In genomic region chr10:77723376-77723775, GRCh38 we compare ENCODE assay signal across 33 cellular contexts.
"Had no signal": no experiment of that assay in that cellular context is flagged by ENCODE, and none has a peak within 500 bp of the region (broad histone marks: within the 10 kb centered on the region; RNA-seq: fewer than 3 reads in every experiment).

No MANE protein-coding gene starts in this region.

- H3K4me3 Mint-ChIP-seq: activated CD4-positive, alpha-beta memory T cell treated with anti-CD3 and anti-CD28 coated beads for 36 hours; activated CD4-positive, alpha-beta T cell treated with anti-CD3 and anti-CD28 coated beads, Interleukin-2, amount 10 ng/mL, durations not matched to agents 24 days and 14 days; immature natural killer cell; memory B cell; nephron progenitor cell; stimulated activated effector memory CD8-positive, alpha-beta T cell treated with anti-CD3 and anti-CD28 coated beads, Interleukin-12 subunit alpha, Interleukin-12 subunit beta, amount 100 ng/mL, for 72 hours; stimulated activated naive CD8-positive, alpha-beta T cell treated with anti-CD3 and anti-CD28 coated beads, Interleukin-15, Interleukin-2, amounts not matched to agents 100 ng/mL and 50 ng/mL, for 24 hours; T-helper 1 cell treated with Interleukin-12 subunit alpha and Interleukin-12 subunit beta and Interleukin-4 antibody, amounts not matched to agents 30 μg/mL and 1 μg/mL, for 36 hours had no signal

- H3K27ac ChIP-seq: pancreas, psoas muscle, sigmoid colon, thoracic aorta, upper lobe of left lung, vagina, VCaP had no signal

- ATAC-seq: activated CD4-positive, CD25-positive, alpha-beta regulatory T cell treated with anti-CD3 and anti-CD28 coated beads, Interleukin-2, amount 50 U/mL, for 24 hours; left colon; mucosa of descending colon; pancreas; psoas muscle; stimulated activated effector memory CD8-positive, alpha-beta T cell treated with anti-CD3 and anti-CD28 coated beads, Interleukin-12 subunit alpha, Interleukin-12 subunit beta, amount 100 ng/mL, for 72 hours had no signal

- H3K36me3 Mint-ChIP-seq: activated CD4-positive, alpha-beta memory T cell treated with anti-CD3 and anti-CD28 coated beads for 36 hours; memory B cell; stimulated activated effector memory CD8-positive, alpha-beta T cell treated with anti-CD3 and anti-CD28 coated beads, Interleukin-12 subunit alpha, Interleukin-12 subunit beta, amount 100 ng/mL, for 72 hours had no signal

- H3K27ac Mint-ChIP-seq: activated CD4-positive, alpha-beta memory T cell treated with anti-CD3 and anti-CD28 coated beads for 36 hours; activated CD4-positive, alpha-beta T cell treated with anti-CD3 and anti-CD28 coated beads, Interleukin-2, amount 10 ng/mL, durations not matched to agents 24 days and 14 days; immature natural killer cell; memory B cell; stimulated activated effector memory CD8-positive, alpha-beta T cell treated with anti-CD3 and anti-CD28 coated beads, Interleukin-12 subunit alpha, Interleukin-12 subunit beta, amount 100 ng/mL, for 72 hours; stimulated activated naive CD8-positive, alpha-beta T cell treated with anti-CD3 and anti-CD28 coated beads, Interleukin-15, Interleukin-2, amounts not matched to agents 100 ng/mL and 50 ng/mL, for 24 hours; T-helper 1 cell treated with Interleukin-12 subunit alpha and Interleukin-12 subunit beta and Interleukin-4 antibody, amounts not matched to agents 30 μg/mL and 1 μg/mL, for 36 hours had no signal

- H3K9me3 ChIP-seq: mucosa of descending colon, pancreas, psoas muscle, upper lobe of left lung, vagina had no signal

- H3K36me3 ChIP-seq: pancreas, sigmoid colon, thoracic aorta, upper lobe of left lung, vagina had no signal

- H3K27me3 ChIP-seq: pancreas, sigmoid colon, upper lobe of left lung, vagina had no signal

- DNase-seq: activated CD4-positive, alpha-beta memory T cell treated with anti-CD3 and anti-CD28 coated beads for 36 hours; activated CD4-positive, alpha-beta T cell treated with anti-CD3 and anti-CD28 coated beads, Interleukin-2, amount 10 ng/mL, durations not matched to agents 24 days and 14 days; activated CD8-positive, alpha-beta memory T cell treated with anti-CD3 and anti-CD28 coated beads, Interleukin-2, amount 50 U/mL, for 4 hours; activated gamma-delta T cell; activated naive CD4-positive, alpha-beta T cell treated with anti-CD3 and anti-CD28 coated beads, Interleukin-2, amount 50 U/mL, for 16 hours; activated T-cell treated with anti-CD3 and anti-CD28 coated beads, Interleukin-2, amount 50 U/mL, for 1 hour; amniotic stem cell; effector CD8-positive, alpha-beta T cell; erythroblast; hypothalamus; immature natural killer cell; kidney; left colon; mucosa of descending colon; nephron progenitor cell; pancreas; psoas muscle; sigmoid colon; stimulated activated CD4-positive, alpha-beta T cell treated with anti-CD3 and anti-CD28 coated beads, Interleukin-4, amount 100 ng/mL, for 24 hours; SW 1271; T-helper 9 cell; upper lobe of left lung had no signal

- FAIRE-seq: colon, kidney, pancreas, small intestine, TTC549 had no signal

- H3K9me3 Mint-ChIP-seq: activated CD4-positive, alpha-beta T cell treated with anti-CD3 and anti-CD28 coated beads, Interleukin-2, amount 10 ng/mL, durations not matched to agents 24 days and 14 days; stimulated activated naive CD8-positive, alpha-beta T cell treated with anti-CD3 and anti-CD28 coated beads, Interleukin-15, Interleukin-2, amounts not matched to agents 100 ng/mL and 50 ng/mL, for 24 hours; T-helper 1 cell treated with Interleukin-12 subunit alpha and Interleukin-12 subunit beta and Interleukin-4 antibody, amounts not matched to agents 30 μg/mL and 1 μg/mL, for 36 hours had no signal

- H3K4me1 Mint-ChIP-seq: activated CD4-positive, alpha-beta T cell treated with anti-CD3 and anti-CD28 coated beads, Interleukin-2, amount 10 ng/mL, durations not matched to agents 24 days and 14 days had no signal

- H3K4me1 ChIP-seq: pancreas, psoas muscle, upper lobe of left lung, vagina had no signal

- H3K4me3 ChIP-seq: mucosa of descending colon, pancreas, psoas muscle, sigmoid colon, thoracic aorta, upper lobe of left lung, vagina had no signal
